Comparison of ENCODE assay signal across 12 cellular contexts in the genomic region with DNA sequence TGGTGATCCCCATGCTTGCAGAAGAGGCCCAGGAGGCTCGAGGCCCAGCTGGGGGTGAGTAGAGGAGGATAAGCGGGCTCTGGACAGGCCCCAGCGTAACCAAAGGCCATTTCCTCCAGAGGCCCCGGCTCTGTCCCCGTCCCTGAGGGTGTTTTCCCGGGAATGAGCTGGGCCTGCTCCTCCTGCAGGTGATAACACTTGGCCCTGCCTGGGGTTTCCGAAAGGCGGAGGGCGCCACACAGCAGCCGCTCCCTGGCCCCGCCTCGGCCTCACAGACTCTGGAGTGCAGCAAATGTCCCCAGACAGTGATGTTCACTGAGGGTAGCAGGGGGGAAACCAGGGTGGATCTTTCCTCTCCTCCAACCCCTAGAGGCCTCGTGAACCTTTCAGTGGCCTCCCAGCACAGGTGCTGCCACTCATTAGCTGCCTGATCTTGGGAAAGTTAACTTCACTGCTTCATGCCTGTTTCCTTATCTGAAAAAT. TPM values are rescaled to one million over a fixed set of nuclear protein-coding genes. Genes with fewer than 3 reads are reported as not detected.
DNase-seq lines count a peak whose midpoint lies in the region; ATAC-seq and TF ChIP-seq lines count a peak whose summit lies in the region.
"Had no signal": no experiment of that assay in that cellular context is flagged by ENCODE, and none has a peak within 500 bp of the region (broad histone marks: within the 10 kb centered on the region; RNA-seq: fewer than 3 reads in every experiment).

No MANE protein-coding gene starts in this region.

- H3K27me3 Mint-ChIP-seq in T-helper 17 cell, result peaks cover 33% of the 10 kb centered on the region

- H3K36me3 ChIP-seq in cardiac muscle cell (no peaks in the 10 kb centered on the region), heart right ventricle (no peaks in the 10 kb centered on the region), thymus (ENCODE audit: control insufficient read depth, insufficient read depth) (no peaks in the 10 kb centered on the region)

- intact Hi-C loops in heart right ventricle (cut with DNase I), result no loop called here

- 75 to 80% methylated on average over 13 of the region's 13 CpGs for WGBS in heart right ventricle, 2 donors
- 74% methylated on average over 13 of the region's 13 CpGs for WGBS in thymus

- H3K4me3 Mint-ChIP-seq in T-helper 17 cell, result no peak overlapping the region

- H3K4me3 ChIP-seq in cardiac muscle cell (no peak overlapping the region), heart right ventricle (no peak overlapping the region), thymus (ENCODE audit: low read length) (no peak overlapping the region)
- H3K4me3 ChIP-seq: psoas muscle had no signal

- peaks cover 8% of the 10 kb centered on the region for H3K36me3 Mint-ChIP-seq in T-helper 17 cell (ENCODE audit: low read depth)

- no peak overlapping the region for H3K27ac Mint-ChIP-seq in T-helper 17 cell

- no peak for DNase-seq in cardiac muscle cell (ENCODE audit: low read depth in 1 of 2, low spot score in 1 of 2)
- no peak for DNase-seq in heart right ventricle
- DNase-seq in T-helper 17 cell, result no peak
- no peak for DNase-seq in amygdala (lab: John Stamatoyannopoulos, UW)
- DNase-seq in activated CD8-positive, alpha-beta memory T cell treated with anti-CD3 and anti-CD28 coated beads, Interleukin-2, amount 50 U/mL, for 4 hours, result no peak
- DNase-seq: glutamatergic neuron, HCEC 1CT, psoas muscle had no signal

- TF ChIP-seq CTCF in cardiac muscle cell (IDR thresholded peaks at IDR 0.05; ENCODE audit: low read depth, low read length) (no peak), heart right ventricle (IDR thresholded peaks at IDR 0.05) (no peak)

- ATAC-seq in heart right ventricle (no peak), HG02840 (IDR thresholded peaks at IDR 0.05; ENCODE audit: low FRiP score, unreplicated experiment) (peak; percentile 20), T-helper 17 cell (peak; percentile 30), GM21360 (IDR thresholded peaks at IDR 0.05; ENCODE audit: unreplicated experiment) (no peak)

- peak overlapping the region; percentile 54 for H3K27ac ChIP-seq in cardiac muscle cell
- H3K27ac ChIP-seq in heart right ventricle, result no peak overlapping the region
- H3K27ac ChIP-seq in thymus (ENCODE audit: low read depth), result peak overlapping the region; percentile 48
- H3K27ac ChIP-seq: C4-2B, psoas muscle had no signal

- H3K27me3 ChIP-seq in cardiac muscle cell, result no peaks in the 10 kb centered on the region
- peaks cover 0 to 9% (median 0%) of the 10 kb centered on the region in 7 donors for H3K27me3 ChIP-seq in heart right ventricle
- H3K27me3 ChIP-seq in thymus (ENCODE audit: control insufficient read depth, insufficient read depth), result no peaks in the 10 kb centered on the region

- H3K4me1 Mint-ChIP-seq in T-helper 17 cell, result peaks cover 9% of the 10 kb centered on the region

- H3K4me1 ChIP-seq in cardiac muscle cell (ENCODE audit: low read depth) (peaks cover 16% of the 10 kb centered on the region), heart right ventricle (no peaks in the 10 kb centered on the region), thymus (ENCODE audit: control insufficient read depth, insufficient read depth, low read length) (peaks cover 27% of the 10 kb centered on the region)
- H3K4me1 ChIP-seq: psoas muscle had no signal

- no peaks in the 10 kb centered on the region for H3K9me3 ChIP-seq in cardiac muscle cell (ENCODE audit: low read depth)
- H3K9me3 ChIP-seq in heart right ventricle, result no peaks in the 10 kb centered on the region
- no peaks in the 10 kb centered on the region for H3K9me3 ChIP-seq in T-helper 17 cell (ENCODE audit: control insufficient read depth, low read length, poor library complexity, severe bottlenecking)
- no peaks in the 10 kb centered on the region for H3K9me3 ChIP-seq in thymus (ENCODE audit: control insufficient read depth)
- H3K9me3 ChIP-seq: psoas muscle had no signal

RNA-seq across cellular contexts. Expression of a gene that starts 10.5 kb away (rescaled TPM):
- total RNA-seq in cardiac muscle cell (31.4 and 38.0 TPM in 2 replicates), heart right ventricle (10 to 100 TPM in 1 of 10 donors, 1 to 10 TPM in 9; 1.8 to 14.0 (median 4.3) TPM), T-helper 17 cell (under 1 TPM; 0.25 to 0.96 TPM)
- polyA plus RNA-seq in cardiac muscle cell (9.9 and 12.3 TPM in 2 replicates), heart right ventricle (1 to 10 TPM; 1.8 to 2.9 TPM), thymus (3.7 TPM)

RNA-seq across cellular contexts. Expression of a gene that starts 46.7 kb away (rescaled TPM):
- total RNA-seq in cardiac muscle cell, result 41.2 and 52.1 TPM in 2 replicates
- polyA plus RNA-seq in cardiac muscle cell, result 21.6 and 28.2 TPM in 2 replicates
- 10 to 100 TPM; 15.8 to 21.0 (median 18.0) TPM for total RNA-seq in heart right ventricle
- polyA plus RNA-seq in heart right ventricle, result 10 to 100 TPM; 13.6 to 17.5 TPM
- total RNA-seq in T-helper 17 cell, result 10 to 100 TPM; 22.0 to 23.6 TPM
- 15.2 TPM for polyA plus RNA-seq in thymus

RNA-seq across cellular contexts. Expression of a gene that starts 55.8 kb away (rescaled TPM):
- total RNA-seq in cardiac muscle cell, result 27.2 and 31.2 TPM in 2 replicates
- 29.1 and 33.7 TPM in 2 replicates for polyA plus RNA-seq in cardiac muscle cell
- total RNA-seq in heart right ventricle, result 10 to 100 TPM; 12.8 to 35.8 (median 17.5) TPM
- 1 to 10 TPM; 7.0 to 9.1 TPM for polyA plus RNA-seq in heart right ventricle
- total RNA-seq in T-helper 17 cell, result 10 to 100 TPM; 16.9 to 22.7 TPM
- polyA plus RNA-seq in thymus, result 8.7 TPM

Comparison
In these comparisons a context has a peak if more than half of its experiments do, and no peak if none do; other contexts are left out.
1. H3K27ac ChIP-seq: peak in cardiac muscle cell (single experiment) and thymus (single experiment); none in heart right ventricle (0 of 10).
2. ATAC-seq: peak in HG02840 (single experiment) and T-helper 17 cell (single experiment); none in heart right ventricle (0 of 8) and GM21360 (single experiment).